In genomic region chr7:98470131-98470985, GRCh38 we compare ENCODE assay signal across 10 cellular contexts.
A peak's percentile ranks its signal among the peaks of the same experiment; 100 is the strongest.
DNase-seq lines count a peak whose midpoint lies in the region; TF ChIP-seq lines count a peak whose summit lies in the region.
"Had no signal": no experiment of that assay in that cellular context is flagged by ENCODE, and none has a peak within 500 bp of the region (broad histone marks: within the 10 kb centered on the region; RNA-seq: fewer than 3 reads in every experiment).

No MANE protein-coding gene starts in this region.

- no peaks in the 10 kb centered on the region for H3K4me1 ChIP-seq in CD4-positive, alpha-beta memory T cell (ENCODE audit: insufficient read depth, low read length)

- DNase-seq in CD4-positive, alpha-beta memory T cell, result no peak
- DNase-seq in NCI-H69 (lab: John Stamatoyannopoulos, UW) (peak; percentile 66), dorsolateral prefrontal cortex (no peak), DMS 273 (lab: John Stamatoyannopoulos, UW; ENCODE audit: unreplicated experiment) (no peak), GM13977 (ENCODE audit: low spot score) (no peak), NCI-H1436 treated with DMSO at 0.1 percent for 48 hours (lab: John Stamatoyannopoulos, UW) (no peak), GM19240 (ENCODE audit: insufficient read length, low spot score) (no peak)
- DNase-seq: NCI-H510A treated with DMSO at 0.1 percent for 48 hours had no signal

- H3K4me3 ChIP-seq in CD4-positive, alpha-beta memory T cell (ENCODE audit: low read length in 2 of 2), result no peak overlapping the region
- peak overlapping the region in 44 of 59 donors; percentile 1 to 53 (median 35) for H3K4me3 ChIP-seq in dorsolateral prefrontal cortex

- peaks cover 19 to 21% of the 10 kb centered on the region in 2 donors for H3K27me3 Mint-ChIP-seq in CD4-positive, alpha-beta memory T cell
- H3K27me3 Mint-ChIP-seq in nephron (ENCODE audit: low read depth), result peaks cover 23% of the 10 kb centered on the region

- H3K36me3 Mint-ChIP-seq in CD4-positive, alpha-beta memory T cell, result peaks cover 0 to 3% of the 10 kb centered on the region in 2 donors
- H3K36me3 Mint-ChIP-seq in nephron (ENCODE audit: low read depth), result no peaks in the 10 kb centered on the region

- peaks cover 0 to 13% (median 0%) of the 10 kb centered on the region in 8 donors for H3K9me3 Mint-ChIP-seq in CD4-positive, alpha-beta memory T cell
- H3K9me3 Mint-ChIP-seq in nephron, result no peaks in the 10 kb centered on the region

- H3K4me1 Mint-ChIP-seq in CD4-positive, alpha-beta memory T cell, result peaks cover 0 to 7% (median 4%) of the 10 kb centered on the region in 4 donors
- peaks cover 16% of the 10 kb centered on the region for H3K4me1 Mint-ChIP-seq in nephron

- no peak overlapping the region for H3K27ac ChIP-seq in CD4-positive, alpha-beta memory T cell (ENCODE audit: low read depth, low read length)
- H3K27ac ChIP-seq in dorsolateral prefrontal cortex, result no peak overlapping the region
- H3K27ac ChIP-seq: epithelial cell of prostate had no signal

- no peak for TF ChIP-seq CTCF in dorsolateral prefrontal cortex (IDR thresholded peaks at IDR 0.05 in 54 of 56, conservative IDR thresholded peaks at IDR 0.05 in 2 of 56; ENCODE audit: low read depth in 1 of 56, partially characterized antibody in 56 of 56)
- TF ChIP-seq CTCF in nephron (IDR thresholded peaks at IDR 0.05; ENCODE audit: unreplicated experiment in 3 of 3), result no peak
- TF ChIP-seq CTCF in GM13977 (IDR thresholded peaks at IDR 0.05; ENCODE audit: extremely low read depth, insufficient read depth, missing control alignments), result no peak

- H3K27me3 ChIP-seq in CD4-positive, alpha-beta memory T cell (ENCODE audit: insufficient read depth, low read length), result no peaks in the 10 kb centered on the region
- H3K27me3 ChIP-seq in dorsolateral prefrontal cortex, result peaks cover 0 to 52% (median 14%) of the 10 kb centered on the region in 45 donors

- in situ Hi-C loops in GM13977 (cut with MboI; ENCODE audit: low pct_unique_long_range_greater_than_20kb, low sequenced_read_pairs, unreplicated experiment), result no loop called here

- intact Hi-C loops in CD4-positive, alpha-beta memory T cell (cut with micrococcal nuclease), result no loop called here
- intact Hi-C loops in dorsolateral prefrontal cortex (cut with DNase I), result no loop called here

- H3K36me3 ChIP-seq in CD4-positive, alpha-beta memory T cell (ENCODE audit: insufficient read depth, low read length), result no peaks in the 10 kb centered on the region

- POLR2A ChIA-PET in CD4-positive, alpha-beta memory T cell (lab: Charles Lee; ENCODE audit: partially characterized antibody), result no interaction called here

- CTCF ChIA-PET in CD4-positive, alpha-beta memory T cell (lab: Charles Lee; ENCODE audit: partially characterized antibody), result no interaction called here

- no peaks in the 10 kb centered on the region for H3K9me3 ChIP-seq in CD4-positive, alpha-beta memory T cell (ENCODE audit: control insufficient read depth in 1 of 2, low read length in 2 of 2)

- H3K27ac Mint-ChIP-seq in CD4-positive, alpha-beta memory T cell, result no peak overlapping the region
- no peak overlapping the region for H3K27ac Mint-ChIP-seq in nephron

- peak overlapping the region in 5 of 8 donors; percentile 15 to 57 (median 48) for H3K4me3 Mint-ChIP-seq in CD4-positive, alpha-beta memory T cell
- H3K4me3 Mint-ChIP-seq in nephron, result peak overlapping the region; percentile 69 to 71 (median 70)

Comparison
In these comparisons a context has a peak if more than half of its experiments do, and no peak if none do; other contexts are left out.
1. H3K4me3 ChIP-seq: peak in dorsolateral prefrontal cortex (44 of 59); none in CD4-positive, alpha-beta memory T cell (0 of 2).